16 cellular contexts compared by ENCODE assay signal in the genomic region with DNA sequence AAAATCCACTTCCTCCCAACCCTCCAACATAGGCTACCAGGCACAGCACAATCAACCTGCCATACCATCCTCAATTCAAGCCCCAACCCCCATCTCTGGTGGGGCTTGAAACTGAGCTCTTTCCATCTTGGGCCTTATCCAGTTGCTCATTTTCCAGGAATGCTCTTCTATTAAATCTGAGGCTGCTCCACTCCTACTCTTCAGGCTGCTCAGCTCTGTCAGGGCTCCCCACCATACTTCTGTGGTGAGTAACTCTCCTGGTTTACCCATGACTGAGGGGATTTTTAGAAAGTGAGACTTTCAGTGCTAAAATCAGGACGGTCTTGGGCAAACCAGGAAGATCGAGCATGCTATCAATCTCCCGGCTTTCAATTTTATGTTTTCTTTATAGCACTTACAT.
A peak's percentile ranks its signal among the peaks of the same experiment; 100 is the strongest.
DNase-seq lines count a peak whose midpoint lies in the region; ATAC-seq and TF ChIP-seq lines count a peak whose summit lies in the region.
"Had no signal": no experiment of that assay in that cellular context is flagged by ENCODE, and none has a peak within 500 bp of the region (broad histone marks: within the 10 kb centered on the region; RNA-seq: fewer than 3 reads in every experiment).

No MANE protein-coding gene starts in this region.

- no peaks in the 10 kb centered on the region for H3K9me3 ChIP-seq in breast epithelium
- H3K9me3 ChIP-seq: A549, uterus had no signal

- DNase-seq in MCF 10A (ENCODE audit: unreplicated experiment) (peak; percentile 6), breast epithelium (ENCODE audit: low spot score in 2 of 2) (no peak), foreskin fibroblast (peak; percentile 54 to 88), stromal cell of bone marrow (ENCODE audit: low read depth) (peak; percentile 77), NCI-H526 treated with DMSO at 0.1 percent for 48 hours (lab: John Stamatoyannopoulos, UW) (no peak), NCI-H446 (lab: John Stamatoyannopoulos, UW) (no peak)
- DNase-seq: activated B cell treated with CpG ODN at 0.5 μM for 24 hours; activated naive CD8-positive, alpha-beta T cell treated with anti-CD3 and anti-CD28 coated beads, Interleukin-2, amount 10 ng/mL, durations not matched to agents 7 days and 5 days; DMS53; NCI-H1694; occipital lobe; uterus had no signal

- intact Hi-C loops in MCF 10A (cut with micrococcal nuclease) (no loop called here), breast epithelium (cut with DNase I; ENCODE audit: low total_unique reads) (no loop called here)

- ATAC-seq in SK-N-SH treated with all-trans-retinoic acid at 6 μM for 48 hours (peak; percentile 61; the same call in 2 of the 3 replicates), GM18519 (IDR thresholded peaks at IDR 0.05; ENCODE audit: low FRiP score, unreplicated experiment) (no peak)
- ATAC-seq: A549 had no signal

- H3K27ac Mint-ChIP-seq in MCF 10A (ENCODE audit: low read depth, unreplicated experiment), result no peak overlapping the region
- H3K27ac Mint-ChIP-seq: activated B cell treated with CpG ODN at 0.5 μM for 24 hours; activated naive CD8-positive, alpha-beta T cell treated with anti-CD3 and anti-CD28 coated beads, Interleukin-2, amount 10 ng/mL, durations not matched to agents 7 days and 5 days had no signal

- H3K4me1 Mint-ChIP-seq in MCF 10A (ENCODE audit: insufficient read depth, unreplicated experiment), result peaks cover 10% of the 10 kb centered on the region
- H3K4me1 Mint-ChIP-seq: activated B cell treated with CpG ODN at 0.5 μM for 24 hours; activated naive CD8-positive, alpha-beta T cell treated with anti-CD3 and anti-CD28 coated beads, Interleukin-2, amount 10 ng/mL, durations not matched to agents 7 days and 5 days had no signal

- CTCF ChIA-PET in MCF 10A (lab: Yijun Ruan, JAX), result interaction anchor here (0.9 kb wide), 1 partner anchor 78 kb away, joined by 3 read pairs; no protein-coding TSS in a partner anchor

- no peaks in the 10 kb centered on the region for H3K36me3 ChIP-seq in breast epithelium
- H3K36me3 ChIP-seq: uterus had no signal

- H3K27ac ChIP-seq in breast epithelium, result no peak overlapping the region
- H3K27ac ChIP-seq: A549, uterus had no signal

- TF ChIP-seq CTCF in MCF 10A (IDR thresholded peaks at IDR 0.05; ENCODE audit: unreplicated experiment) (no peak), breast epithelium (IDR thresholded peaks at IDR 0.05) (no peak), foreskin fibroblast (IDR thresholded peaks at IDR 0.05; ENCODE audit: low read depth, low read length) (no peak)

- no peaks in the 10 kb centered on the region for H3K27me3 ChIP-seq in breast epithelium
- H3K27me3 ChIP-seq: uterus had no signal

- no peaks in the 10 kb centered on the region for H3K9me3 Mint-ChIP-seq in MCF 10A (ENCODE audit: unreplicated experiment)
- H3K9me3 Mint-ChIP-seq: activated B cell treated with CpG ODN at 0.5 μM for 24 hours had no signal

- H3K27me3 Mint-ChIP-seq in MCF 10A (ENCODE audit: insufficient read depth, unreplicated experiment), result no peaks in the 10 kb centered on the region
- H3K27me3 Mint-ChIP-seq: activated B cell treated with CpG ODN at 0.5 μM for 24 hours had no signal

- H3K36me3 Mint-ChIP-seq in MCF 10A (ENCODE audit: insufficient read depth, unreplicated experiment), result no peaks in the 10 kb centered on the region
- H3K36me3 Mint-ChIP-seq: activated naive CD8-positive, alpha-beta T cell treated with anti-CD3 and anti-CD28 coated beads, Interleukin-2, amount 10 ng/mL, durations not matched to agents 7 days and 5 days had no signal

- no peaks in the 10 kb centered on the region for H3K4me1 ChIP-seq in breast epithelium
- H3K4me1 ChIP-seq: A549, uterus had no signal

- no peak for TF ChIP-seq POLR2A in breast epithelium (IDR thresholded peaks at IDR 0.05)

- POLR2A ChIA-PET in MCF 10A (lab: Yijun Ruan, JAX), result no interaction called here

- no TSS peak for BruUV-seq in MCF 10A (replicated peaks; lab: Mats Ljungman, UMichigan)

- no peak overlapping the region for H3K4me3 Mint-ChIP-seq in MCF 10A (ENCODE audit: unreplicated experiment)
- H3K4me3 Mint-ChIP-seq: activated B cell treated with CpG ODN at 0.5 μM for 24 hours; activated naive CD8-positive, alpha-beta T cell treated with anti-CD3 and anti-CD28 coated beads, Interleukin-2, amount 10 ng/mL, durations not matched to agents 7 days and 5 days had no signal

- H3K4me3 ChIP-seq in breast epithelium (no peak overlapping the region), foreskin fibroblast (ENCODE audit: low read depth in 1 of 2, low read length in 2 of 2) (no peak overlapping the region)
- H3K4me3 ChIP-seq: A549, lung, uterus had no signal

TF ChIP-seq in SK-N-SH treated with all-trans-retinoic acid at 6 μM for 48 hours, 23 proteins besides CTCF, POLR2A, EP300 and RAD21:
- TF ChIP-seq GLIS3 (CRISPR knock-in tag; IDR thresholded peaks at IDR 0.05) (no peak), POU6F1 (CRISPR knock-in tag; IDR thresholded peaks at IDR 0.05; ENCODE audit: borderline replicate concordance, low read depth) (no peak), PATZ1 (CRISPR knock-in tag; IDR thresholded peaks at IDR 0.05; ENCODE audit: borderline replicate concordance) (no peak), ARNTL (CRISPR knock-in tag; IDR thresholded peaks at IDR 0.05; ENCODE audit: borderline replicate concordance, low read depth) (no peak), RARB (CRISPR knock-in tag; IDR thresholded peaks at IDR 0.05) (no peak), ZFP3 (CRISPR knock-in tag; IDR thresholded peaks at IDR 0.05) (no peak), ZNF565 (CRISPR knock-in tag; conservative IDR thresholded peaks at IDR 0.05; ENCODE audit: low read depth) (no peak), PPARA (CRISPR knock-in tag; IDR thresholded peaks at IDR 0.05; ENCODE audit: borderline replicate concordance) (no peak)

Comparison
In these comparisons a context has a peak if more than half of its experiments do, and no peak if none do; other contexts are left out.
1. DNase-seq: peak in MCF 10A (single experiment), foreskin fibroblast (2 of 2) and stromal cell of bone marrow (single experiment); none in breast epithelium (0 of 2), NCI-H526 treated with DMSO at 0.1 percent for 48 hours (single experiment) and NCI-H446 (0 of 2).